Comparison of ENCODE assay signal across 8 cellular contexts in genomic region chr17:2399572-2400473, GRCh38. TPM values are rescaled to one million over a fixed set of nuclear protein-coding genes. Genes with fewer than 3 reads are reported as not detected.
DNase-seq lines count a peak whose midpoint lies in the region; ATAC-seq, FAIRE-seq and TF ChIP-seq lines count a peak whose summit lies in the region.

No MANE protein-coding gene starts in this region.

- H3K79me2 ChIP-seq in fibroblast of lung (ENCODE audit: control insufficient read depth, insufficient read depth, low read length) = peaks cover 38% of the 10 kb centered on the region

- POLR2A ChIA-PET in naive thymus-derived CD8-positive, alpha-beta T cell (lab: Charles Lee) = interaction anchor here (0.6 to 5.1 kb wide), 10 partner anchors 8 to 142 kb away, joined by 3 to 66 read pairs (median 6); partner anchors contain the start of genes METTL16, SGSM2, SMG6 and TSR1

- no peak for FAIRE-seq in RCC 7860 (lab: Jason Lieb, UNC)

- H3K9me3 ChIP-seq in fibroblast of lung (ENCODE audit: control insufficient read depth, insufficient read depth, low read depth, low read length) = no peaks in the 10 kb centered on the region

- peak overlapping the region; percentile 100 for H3K4me2 ChIP-seq in fibroblast of lung (ENCODE audit: extremely low read depth, insufficient read depth, low read length)

- no peaks in the 10 kb centered on the region for H4K20me1 ChIP-seq in fibroblast of lung (ENCODE audit: control insufficient read depth, extremely low read depth, insufficient read depth, low read length)

- peaks cover 45% of the 10 kb centered on the region for H3K4me1 ChIP-seq in fibroblast of lung (ENCODE audit: control insufficient read depth, extremely low read depth, insufficient read depth, low read length)

- DNase-seq in DMS53 (lab: John Stamatoyannopoulos, UW) (peak; percentile 97), RCC 7860 (ENCODE audit: low spot score) (peak; percentile 82), fibroblast of lung (ENCODE audit: low read depth in 2 of 2) (peak; percentile 92 to 96)
- DNase-seq in naive thymus-derived CD8-positive, alpha-beta T cell = peak; percentile 88 to 94 (median 90)

- peak overlapping the region; percentile 97 for H3K4me3 Mint-ChIP-seq in activated T-helper 17 cell treated with anti-CD3 and anti-CD28 coated beads, Interleukin-2, amount 50 U/mL, for 72 hours
- peak overlapping the region; percentile 93 to 100 (median 99) for H3K4me3 Mint-ChIP-seq in naive thymus-derived CD8-positive, alpha-beta T cell
- H3K4me3 Mint-ChIP-seq in stimulated activated memory B cell treated with anti-CD40 and anti-IgM and Interleukin-4, amounts not matched to agents 10 μg/mL and 1 μg/mL and 100 μg/mL, for 72 hours = peak overlapping the region; percentile 87

- peaks cover 3% of the 10 kb centered on the region for H3K36me3 ChIP-seq in fibroblast of lung (ENCODE audit: control insufficient read depth, insufficient read depth, low read length)

- no peaks in the 10 kb centered on the region for H3K27me3 Mint-ChIP-seq in activated T-helper 17 cell treated with anti-CD3 and anti-CD28 coated beads, Interleukin-2, amount 50 U/mL, for 72 hours
- H3K27me3 Mint-ChIP-seq in naive thymus-derived CD8-positive, alpha-beta T cell = no peaks in the 10 kb centered on the region
- no peaks in the 10 kb centered on the region for H3K27me3 Mint-ChIP-seq in stimulated activated memory B cell treated with anti-CD40 and anti-IgM and Interleukin-4, amounts not matched to agents 10 μg/mL and 1 μg/mL and 100 μg/mL, for 72 hours

- no peaks in the 10 kb centered on the region for H3K27me3 ChIP-seq in fibroblast of lung (ENCODE audit: control insufficient read depth, insufficient read depth, low read length)

- H3K4me1 Mint-ChIP-seq in activated T-helper 17 cell treated with anti-CD3 and anti-CD28 coated beads, Interleukin-2, amount 50 U/mL, for 72 hours = peaks cover 14% of the 10 kb centered on the region
- peaks cover 29 to 57% (median 47%) of the 10 kb centered on the region in 4 donors for H3K4me1 Mint-ChIP-seq in naive thymus-derived CD8-positive, alpha-beta T cell
- H3K4me1 Mint-ChIP-seq in stimulated activated memory B cell treated with anti-CD40 and anti-IgM and Interleukin-4, amounts not matched to agents 10 μg/mL and 1 μg/mL and 100 μg/mL, for 72 hours = peaks cover 65% of the 10 kb centered on the region

- peaks cover 11% of the 10 kb centered on the region for H3K36me3 Mint-ChIP-seq in activated T-helper 17 cell treated with anti-CD3 and anti-CD28 coated beads, Interleukin-2, amount 50 U/mL, for 72 hours (ENCODE audit: low read depth)
- H3K36me3 Mint-ChIP-seq in naive thymus-derived CD8-positive, alpha-beta T cell = no peaks in the 10 kb centered on the region
- no peaks in the 10 kb centered on the region for H3K36me3 Mint-ChIP-seq in stimulated activated memory B cell treated with anti-CD40 and anti-IgM and Interleukin-4, amounts not matched to agents 10 μg/mL and 1 μg/mL and 100 μg/mL, for 72 hours

- H3K9ac ChIP-seq in fibroblast of lung (ENCODE audit: insufficient read depth, low read length) = peak overlapping the region; percentile 100

- H2AFZ ChIP-seq in fibroblast of lung (ENCODE audit: low read length) = no peak overlapping the region

- no peak for TF ChIP-seq CTCF in fibroblast of lung (conservative IDR thresholded peaks at IDR 0.05 in 1 of 2, IDR thresholded peaks at IDR 0.05 in 1 of 2; ENCODE audit: low read depth in 1 of 2, low read length in 2 of 2)

- peak overlapping the region; percentile 95 for H3K27ac Mint-ChIP-seq in activated T-helper 17 cell treated with anti-CD3 and anti-CD28 coated beads, Interleukin-2, amount 50 U/mL, for 72 hours
- peak overlapping the region; percentile 93 to 100 (median 100) for H3K27ac Mint-ChIP-seq in naive thymus-derived CD8-positive, alpha-beta T cell
- H3K27ac Mint-ChIP-seq in stimulated activated memory B cell treated with anti-CD40 and anti-IgM and Interleukin-4, amounts not matched to agents 10 μg/mL and 1 μg/mL and 100 μg/mL, for 72 hours = peak overlapping the region; percentile 98

- H3K27ac ChIP-seq in fibroblast of lung (ENCODE audit: insufficient read depth, low read length) = peak overlapping the region; percentile 100

- no peak for TF ChIP-seq RAD21 in Ishikawa (IDR thresholded peaks at IDR 0.05; ENCODE audit: low read depth)

- H3K9me3 Mint-ChIP-seq in activated T-helper 17 cell treated with anti-CD3 and anti-CD28 coated beads, Interleukin-2, amount 50 U/mL, for 72 hours = no peaks in the 10 kb centered on the region
- peaks cover 0 to 3% (median 0%) of the 10 kb centered on the region in 9 donors for H3K9me3 Mint-ChIP-seq in naive thymus-derived CD8-positive, alpha-beta T cell
- H3K9me3 Mint-ChIP-seq in stimulated activated memory B cell treated with anti-CD40 and anti-IgM and Interleukin-4, amounts not matched to agents 10 μg/mL and 1 μg/mL and 100 μg/mL, for 72 hours = no peaks in the 10 kb centered on the region

- no peak for TF ChIP-seq EP300 in Ishikawa (IDR thresholded peaks at IDR 0.05; ENCODE audit: borderline replicate concordance)

- peak overlapping the region; percentile 87 to 100 (median 94) for H3K4me3 ChIP-seq in fibroblast of lung (replicated peaks in 1 of 4; ENCODE audit: control extremely low read depth in 1 of 4, insufficient read depth in 1 of 4, low read depth in 3 of 4, low read length in 4 of 4)

- peak; percentile 35 for ATAC-seq in GM21528 (IDR thresholded peaks at IDR 0.05; ENCODE audit: low FRiP score, unreplicated experiment)
- ATAC-seq in activated T-helper 17 cell treated with anti-CD3 and anti-CD28 coated beads, Interleukin-2, amount 50 U/mL, for 72 hours (replicated peaks) = peak; percentile 74
- peak; percentile 45 to 50 for ATAC-seq in naive thymus-derived CD8-positive, alpha-beta T cell
- ATAC-seq in stimulated activated memory B cell treated with anti-CD40 and anti-IgM and Interleukin-4, amounts not matched to agents 10 μg/mL and 1 μg/mL and 100 μg/mL, for 72 hours = peak; percentile 73

TF ChIP-seq in Ishikawa, 13 proteins besides CTCF, POLR2A, EP300 and RAD21:
- TF ChIP-seq NFIC (IDR thresholded peaks at IDR 0.05) (peak; percentile 41), USF1 (IDR thresholded peaks at IDR 0.05) (peak; percentile 91), CREB1 (IDR thresholded peaks at IDR 0.05; ENCODE audit: low read depth) (peak; percentile 78), TCF12 (IDR thresholded peaks at IDR 0.05; ENCODE audit: low read depth) (peak; percentile 17; the same call in 1 of the 2 replicates), FOXM1 (IDR thresholded peaks at IDR 0.05; ENCODE audit: borderline replicate concordance, low read depth) (no peak), CEBPB (IDR thresholded peaks at IDR 0.05) (peak; percentile 62; the same call in 1 of the 2 replicates), TEAD4 (IDR thresholded peaks at IDR 0.05) (peak; percentile 96), REST (IDR thresholded peaks at IDR 0.05; ENCODE audit: low read depth) (no peak), ZBTB7A (IDR thresholded peaks at IDR 0.05; ENCODE audit: low read depth) (no peak), EGR1 (IDR thresholded peaks at IDR 0.05) (peak; percentile 6; the same call in 1 of the 2 replicates), MAX (IDR thresholded peaks at IDR 0.05) (peak; percentile 93), YY1 (IDR thresholded peaks at IDR 0.05; ENCODE audit: low read depth) (0 out of 2 replicates have a peak, but pooled peaks have one; percentile 12), TAF1 (IDR thresholded peaks at IDR 0.05; ENCODE audit: low read depth) (0 out of 2 replicates have a peak, but pooled peaks have one; percentile 12)
TF ChIP-seq in Ishikawa: peak in this region for 10.

RNA-seq across cellular contexts. Expression of gene MNT, which starts 1.0 kb away (rescaled TPM):
- total RNA-seq in activated T-helper 17 cell treated with anti-CD3 and anti-CD28 coated beads, Interleukin-2, amount 50 U/mL, for 72 hours = 10 to 100 TPM; 28.7 to 33.2 TPM
- total RNA-seq in fibroblast of lung = 4.9 and 8.4 TPM in 2 replicates
- 1.7 and 2.2 TPM in 2 replicates for polyA plus RNA-seq in fibroblast of lung
- polyA plus RNA-seq in fibroblast of lung (2012) = 11.3 and 12.2 TPM in 2 replicates
- polyA minus RNA-seq in fibroblast of lung (ENCODE audit: low replicate concordance) = 15.8 and 17.1 TPM in 2 replicates
- 10 to 100 TPM; 60.8 to 67.4 TPM for total RNA-seq in naive thymus-derived CD8-positive, alpha-beta T cell
- under 1 TPM; 0.73 to 0.96 (median 0.79) TPM for polyA plus RNA-seq in naive thymus-derived CD8-positive, alpha-beta T cell

Comparison
In these comparisons a context has a peak if more than half of its experiments do, and no peak if none do; other contexts are left out.
1. Peak in every context shown above with its lines: DNase-seq, ATAC-seq, H3K4me3 ChIP-seq and H3K27ac ChIP-seq.